In the genomic region with DNA sequence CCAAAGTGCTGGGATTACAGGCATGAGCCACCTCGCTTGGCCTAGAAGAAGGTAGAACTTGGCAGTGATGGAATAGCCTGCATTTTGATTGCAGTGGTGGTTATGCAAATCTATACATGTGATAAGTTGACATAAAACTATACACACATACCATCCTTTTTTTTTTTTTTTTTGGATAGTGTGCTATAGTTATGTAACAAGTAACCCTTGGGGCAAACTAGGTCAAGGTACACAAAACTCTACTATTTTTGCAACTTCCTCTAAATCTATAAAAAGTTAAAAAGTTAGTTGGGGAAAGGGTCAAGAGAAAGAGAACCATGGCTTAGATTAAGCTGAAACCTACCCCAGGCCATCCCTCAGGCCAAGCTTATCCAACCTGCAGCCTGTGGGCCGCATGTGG, we compare ENCODE assay signal across 11 cellular contexts. TPM values are rescaled to one million over a fixed set of nuclear protein-coding genes. Genes with fewer than 3 reads are reported as not detected.
A peak's percentile ranks its signal among the peaks of the same experiment; 100 is the strongest.
DNase-seq lines count a peak whose midpoint lies in the region; ATAC-seq lines count a peak whose summit lies in the region.
"Had no signal": no experiment of that assay in that cellular context is flagged by ENCODE, and none has a peak within 500 bp of the region (broad histone marks: within the 10 kb centered on the region; RNA-seq: fewer than 3 reads in every experiment).

No MANE protein-coding gene starts in this region.

- intact Hi-C loops in activated CD4-positive, alpha-beta T cell treated with anti-CD3 and anti-CD28 coated beads, Interleukin-2, amount 10 ng/mL, durations not matched to agents 24 days and 14 days (cut with micrococcal nuclease), result loop anchor here (1.0 kb wide), 2 partner anchors 10 kb away; no protein-coding TSS in a partner anchor

- no peaks in the 10 kb centered on the region for H3K9me3 Mint-ChIP-seq in activated CD4-positive, alpha-beta T cell treated with anti-CD3 and anti-CD28 coated beads, Interleukin-2, amount 10 ng/mL, durations not matched to agents 24 days and 14 days
- H3K9me3 Mint-ChIP-seq in activated naive CD4-positive, alpha-beta T cell treated with anti-CD3 and anti-CD28 coated beads, Interleukin-2, amount 50 U/mL, for 72 hours, result peaks cover 0 to 4% of the 10 kb centered on the region in 2 donors
- no peaks in the 10 kb centered on the region for H3K9me3 Mint-ChIP-seq in stimulated activated naive B cell treated with anti-CD40 and anti-IgM and Interleukin-4, amounts not matched to agents 10 μg/mL and 1 μg/mL and 100 μg/mL, for 72 hours

- H3K4me3 ChIP-seq in Jurkat, Clone E6-1 (ENCODE audit: low read length), result peak overlapping the region; percentile 18; the same call in 1 of the 2 replicates
- H3K4me3 ChIP-seq: breast epithelium, left ventricle myocardium inferior had no signal

- H3K36me3 Mint-ChIP-seq in activated CD4-positive, alpha-beta T cell treated with anti-CD3 and anti-CD28 coated beads, Interleukin-2, amount 10 ng/mL, durations not matched to agents 24 days and 14 days (ENCODE audit: low read depth), result peaks cover 72% of the 10 kb centered on the region
- H3K36me3 Mint-ChIP-seq in activated naive CD4-positive, alpha-beta T cell treated with anti-CD3 and anti-CD28 coated beads, Interleukin-2, amount 50 U/mL, for 72 hours, result peaks cover 40 to 73% of the 10 kb centered on the region in 2 donors
- peaks cover 5 to 25% of the 10 kb centered on the region in 2 donors for H3K36me3 Mint-ChIP-seq in stimulated activated naive B cell treated with anti-CD40 and anti-IgM and Interleukin-4, amounts not matched to agents 10 μg/mL and 1 μg/mL and 100 μg/mL, for 72 hours

- no peaks in the 10 kb centered on the region for H3K27me3 Mint-ChIP-seq in activated CD4-positive, alpha-beta T cell treated with anti-CD3 and anti-CD28 coated beads, Interleukin-2, amount 10 ng/mL, durations not matched to agents 24 days and 14 days
- no peaks in the 10 kb centered on the region for H3K27me3 Mint-ChIP-seq in stimulated activated naive B cell treated with anti-CD40 and anti-IgM and Interleukin-4, amounts not matched to agents 10 μg/mL and 1 μg/mL and 100 μg/mL, for 72 hours

- peaks cover 68% of the 10 kb centered on the region for H3K4me1 Mint-ChIP-seq in activated CD4-positive, alpha-beta T cell treated with anti-CD3 and anti-CD28 coated beads, Interleukin-2, amount 10 ng/mL, durations not matched to agents 24 days and 14 days
- peaks cover 38 to 73% of the 10 kb centered on the region in 2 donors for H3K4me1 Mint-ChIP-seq in stimulated activated naive B cell treated with anti-CD40 and anti-IgM and Interleukin-4, amounts not matched to agents 10 μg/mL and 1 μg/mL and 100 μg/mL, for 72 hours

- no peak for ATAC-seq in activated naive CD4-positive, alpha-beta T cell treated with anti-CD3 and anti-CD28 coated beads, Interleukin-2, amount 50 U/mL, for 72 hours
- peak; percentile 24 to 27 for ATAC-seq in stimulated activated naive B cell treated with anti-CD40 and anti-IgM and Interleukin-4, amounts not matched to agents 10 μg/mL and 1 μg/mL and 100 μg/mL, for 72 hours (replicated peaks)
- ATAC-seq in GM19328 (IDR thresholded peaks at IDR 0.05; ENCODE audit: unreplicated experiment) (no peak), HG03521 (IDR thresholded peaks at IDR 0.05; ENCODE audit: unreplicated experiment) (no peak)

- peak overlapping the region; percentile 68 for H3K4me3 Mint-ChIP-seq in activated CD4-positive, alpha-beta T cell treated with anti-CD3 and anti-CD28 coated beads, Interleukin-2, amount 10 ng/mL, durations not matched to agents 24 days and 14 days
- H3K4me3 Mint-ChIP-seq in stimulated activated naive B cell treated with anti-CD40 and anti-IgM and Interleukin-4, amounts not matched to agents 10 μg/mL and 1 μg/mL and 100 μg/mL, for 72 hours, result peak overlapping the region in 1 of 2 donors; percentile 28

- DNase-seq in activated CD4-positive, alpha-beta T cell treated with anti-CD3 and anti-CD28 coated beads, Interleukin-2, amount 10 ng/mL, durations not matched to agents 24 days and 14 days, result no peak
- no peak for DNase-seq in activated CD4-positive, alpha-beta T cell treated with anti-CD3 and anti-CD28 coated beads, Interleukin-2, amount 50 U/mL, for 48 hours
- no peak for DNase-seq in Jurkat, Clone E6-1 (ENCODE audit: low read depth, low spot score)
- DNase-seq in activated naive CD4-positive, alpha-beta T cell treated with anti-CD3 and anti-CD28 coated beads, Interleukin-2, amount 50 U/mL, for 72 hours (ENCODE audit: low spot score in 2 of 2), result no peak
- DNase-seq in stimulated activated naive B cell treated with anti-CD40 and anti-IgM and Interleukin-4, amounts not matched to agents 10 μg/mL and 1 μg/mL and 100 μg/mL, for 72 hours, result no peak
- no peak for DNase-seq in NCI-H524 treated with DMSO at 0.1 percent for 48 hours (lab: John Stamatoyannopoulos, UW)
- DNase-seq: left ventricle myocardium inferior, NCI-H1417 treated with DMSO at 0.1 percent for 48 hours had no signal

- H3K27ac Mint-ChIP-seq in activated CD4-positive, alpha-beta T cell treated with anti-CD3 and anti-CD28 coated beads, Interleukin-2, amount 10 ng/mL, durations not matched to agents 24 days and 14 days, result peak overlapping the region; percentile 97
- peak overlapping the region; percentile 90 to 97 for H3K27ac Mint-ChIP-seq in activated naive CD4-positive, alpha-beta T cell treated with anti-CD3 and anti-CD28 coated beads, Interleukin-2, amount 50 U/mL, for 72 hours
- H3K27ac Mint-ChIP-seq in stimulated activated naive B cell treated with anti-CD40 and anti-IgM and Interleukin-4, amounts not matched to agents 10 μg/mL and 1 μg/mL and 100 μg/mL, for 72 hours, result peak overlapping the region; percentile 95

RNA-seq across cellular contexts. Expression of gene TRIM14, which starts 11.1 kb away (rescaled TPM):
- 47.3 and 47.8 TPM in 2 replicates for total RNA-seq in activated CD4-positive, alpha-beta T cell treated with anti-CD3 and anti-CD28 coated beads, Interleukin-2, amount 10 ng/mL, durations not matched to agents 24 days and 14 days
- polyA plus RNA-seq in Jurkat, Clone E6-1 (2012; ENCODE audit: insufficient read depth, insufficient read length), result 38.7 TPM
- 10 to 100 TPM; 37.3 to 59.3 TPM for total RNA-seq in activated naive CD4-positive, alpha-beta T cell treated with anti-CD3 and anti-CD28 coated beads, Interleukin-2, amount 50 U/mL, for 72 hours

RNA-seq across cellular contexts. Expression of gene NANS, which starts 51.4 kb away (rescaled TPM):
- 54.0 and 57.1 TPM in 2 replicates for total RNA-seq in activated CD4-positive, alpha-beta T cell treated with anti-CD3 and anti-CD28 coated beads, Interleukin-2, amount 10 ng/mL, durations not matched to agents 24 days and 14 days
- 64.5 TPM for polyA plus RNA-seq in Jurkat, Clone E6-1 (2012; ENCODE audit: insufficient read depth, insufficient read length)
- 10 to 100 TPM; 55.9 to 60.0 TPM for total RNA-seq in activated naive CD4-positive, alpha-beta T cell treated with anti-CD3 and anti-CD28 coated beads, Interleukin-2, amount 50 U/mL, for 72 hours

Comparison
In these comparisons a context has a peak if more than half of its experiments do, and no peak if none do; other contexts are left out.
1. ATAC-seq: peak in stimulated activated naive B cell treated with anti-CD40 and anti-IgM and Interleukin-4, amounts not matched to agents 10 μg/mL and 1 μg/mL and 100 μg/mL, for 72 hours (2 of 2); none in activated naive CD4-positive, alpha-beta T cell treated with anti-CD3 and anti-CD28 coated beads, Interleukin-2, amount 50 U/mL, for 72 hours (0 of 2), GM19328 (single experiment) and HG03521 (single experiment).
2. Peak in every context shown above with its lines, with median percentiles within 50 percentile points of each other: H3K27ac Mint-ChIP-seq.